1 cellular context compared by ENCODE assay signal in the genomic region with DNA sequence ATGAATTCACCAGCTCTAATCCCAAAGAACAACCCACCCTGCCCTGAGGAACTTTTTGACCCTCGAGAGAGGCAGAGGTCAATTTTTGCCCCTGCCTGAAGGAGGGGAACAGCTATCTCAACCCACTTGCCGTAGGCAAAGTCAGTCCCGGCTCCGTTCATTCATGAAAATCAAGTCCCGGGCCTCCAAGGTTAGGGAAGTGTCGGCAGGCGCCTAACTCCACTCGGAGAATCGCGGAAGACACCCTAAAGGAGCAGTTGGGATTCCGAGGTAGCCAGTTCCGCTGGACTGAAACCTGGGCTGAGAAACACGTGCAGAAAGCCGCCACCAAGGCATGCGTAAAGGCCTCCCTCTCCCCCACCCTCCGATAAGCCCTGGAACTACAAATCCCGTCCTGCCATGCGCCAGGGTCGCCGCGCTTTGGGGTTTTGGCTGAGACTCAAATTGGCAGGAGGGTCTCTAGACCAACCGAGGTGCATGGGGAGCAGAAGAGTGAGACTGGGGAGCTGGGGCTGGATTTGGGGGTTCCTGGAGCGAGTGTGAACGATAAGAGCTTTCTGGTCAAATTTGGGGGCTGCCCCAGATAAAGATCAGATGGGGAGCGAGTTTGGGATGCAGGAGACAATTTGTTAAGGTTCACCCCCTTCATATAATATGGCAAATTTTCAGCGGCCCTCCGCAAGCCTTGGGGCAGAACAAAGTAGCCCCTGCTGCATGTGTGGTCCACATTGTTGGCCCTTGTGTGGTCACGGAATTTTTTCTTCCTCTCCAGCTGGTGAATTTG.
TF ChIP-seq lines count a peak whose summit lies in the region.

A gene (minus strand): TSS at position 290 of the 784 bp plus-strand sequence. CDS start 2,955 bp downstream, outside the sequence.

TF ChIP-seq in HepG2, 621 proteins besides CTCF, POLR2A, EP300 and RAD21 (continued from another document and continues in another):
- TF ChIP-seq, protein P1, sequence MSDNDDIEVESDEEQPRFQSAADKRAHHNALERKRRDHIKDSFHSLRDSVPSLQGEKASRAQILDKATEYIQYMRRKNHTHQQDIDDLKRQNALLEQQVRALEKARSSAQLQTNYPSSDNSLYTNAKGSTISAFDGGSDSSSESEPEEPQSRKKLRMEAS (IDR thresholded peaks at IDR 0.05), result peak; percentile 98
- peak; percentile 53 for TF ChIP-seq ZNF501 (CRISPR knock-in tag; IDR thresholded peaks at IDR 0.05)
- TF ChIP-seq ZNF543 (CRISPR knock-in tag; IDR thresholded peaks at IDR 0.05), result no peak
- no peak for TF ChIP-seq PRPF4 (IDR thresholded peaks at IDR 0.05; ENCODE audit: low read depth, low read length, poor library complexity, severe bottlenecking)
- peak; percentile 71; the same call in 1 of the 2 replicates for TF ChIP-seq HDAC1 (CRISPR knock-in tag; IDR thresholded peaks at IDR 0.05)
- peak; percentile 21; the same call in 1 of the 2 replicates for TF ChIP-seq NFKB2 (CRISPR knock-in tag; IDR thresholded peaks at IDR 0.05; ENCODE audit: borderline replicate concordance)
- TF ChIP-seq, protein P2, sequence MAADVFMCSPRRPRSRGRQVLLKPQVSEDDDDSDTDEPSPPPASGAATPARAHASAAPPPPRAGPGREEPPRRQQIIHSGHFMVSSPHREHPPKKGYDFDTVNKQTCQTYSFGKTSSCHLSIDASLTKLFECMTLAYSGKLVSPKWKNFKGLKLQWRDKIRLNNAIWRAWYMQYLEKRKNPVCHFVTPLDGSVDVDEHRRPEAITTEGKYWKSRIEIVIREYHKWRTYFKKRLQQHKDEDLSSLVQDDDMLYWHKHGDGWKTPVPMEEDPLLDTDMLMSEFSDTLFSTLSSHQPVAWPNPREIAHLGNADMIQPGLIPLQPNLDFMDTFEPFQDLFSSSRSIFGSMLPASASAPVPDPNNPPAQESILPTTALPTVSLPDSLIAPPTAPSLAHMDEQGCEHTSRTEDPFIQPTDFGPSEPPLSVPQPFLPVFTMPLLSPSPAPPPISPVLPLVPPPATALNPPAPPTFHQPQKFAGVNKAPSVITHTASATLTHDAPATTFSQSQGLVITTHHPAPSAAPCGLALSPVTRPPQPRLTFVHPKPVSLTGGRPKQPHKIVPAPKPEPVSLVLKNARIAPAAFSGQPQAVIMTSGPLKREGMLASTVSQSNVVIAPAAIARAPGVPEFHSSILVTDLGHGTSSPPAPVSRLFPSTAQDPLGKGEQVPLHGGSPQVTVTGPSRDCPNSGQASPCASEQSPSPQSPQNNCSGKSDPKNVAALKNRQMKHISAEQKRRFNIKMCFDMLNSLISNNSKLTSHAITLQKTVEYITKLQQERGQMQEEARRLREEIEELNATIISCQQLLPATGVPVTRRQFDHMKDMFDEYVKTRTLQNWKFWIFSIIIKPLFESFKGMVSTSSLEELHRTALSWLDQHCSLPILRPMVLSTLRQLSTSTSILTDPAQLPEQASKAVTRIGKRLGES (CRISPR knock-in tag; IDR thresholded peaks at IDR 0.05; ENCODE audit: borderline replicate concordance), result 0 out of 2 replicates have a peak, but pooled peaks have one; percentile 11
- TF ChIP-seq ZNF605 (CRISPR knock-in tag; IDR thresholded peaks at IDR 0.05), result peak; percentile 63; the same call in 1 of the 2 replicates
- TF ChIP-seq ZNF124 (CRISPR knock-in tag; IDR thresholded peaks at IDR 0.05), result peak; percentile 61; the same call in 1 of the 2 replicates
- peak; percentile 78 for TF ChIP-seq ZMAT3 (CRISPR knock-in tag; conservative IDR thresholded peaks at IDR 0.05)
- TF ChIP-seq, protein P3, sequence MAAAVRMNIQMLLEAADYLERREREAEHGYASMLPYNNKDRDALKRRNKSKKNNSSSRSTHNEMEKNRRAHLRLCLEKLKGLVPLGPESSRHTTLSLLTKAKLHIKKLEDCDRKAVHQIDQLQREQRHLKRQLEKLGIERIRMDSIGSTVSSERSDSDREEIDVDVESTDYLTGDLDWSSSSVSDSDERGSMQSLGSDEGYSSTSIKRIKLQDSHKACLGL (CRISPR knock-in tag; IDR thresholded peaks at IDR 0.05), result peak; percentile 74; the same call in 1 of the 2 replicates
- no peak for TF ChIP-seq NFATC3 (CRISPR knock-in tag; IDR thresholded peaks at IDR 0.05)
- no peak; the same call in 1 of the 2 replicates for TF ChIP-seq ZNF256 (CRISPR knock-in tag; conservative IDR thresholded peaks at IDR 0.05)
- peak; percentile 67 for TF ChIP-seq HDAC2 (CRISPR knock-in tag; IDR thresholded peaks at IDR 0.05)
- no peak for TF ChIP-seq ZNF264 (CRISPR knock-in tag; IDR thresholded peaks at IDR 0.05)
- TF ChIP-seq, protein P4, sequence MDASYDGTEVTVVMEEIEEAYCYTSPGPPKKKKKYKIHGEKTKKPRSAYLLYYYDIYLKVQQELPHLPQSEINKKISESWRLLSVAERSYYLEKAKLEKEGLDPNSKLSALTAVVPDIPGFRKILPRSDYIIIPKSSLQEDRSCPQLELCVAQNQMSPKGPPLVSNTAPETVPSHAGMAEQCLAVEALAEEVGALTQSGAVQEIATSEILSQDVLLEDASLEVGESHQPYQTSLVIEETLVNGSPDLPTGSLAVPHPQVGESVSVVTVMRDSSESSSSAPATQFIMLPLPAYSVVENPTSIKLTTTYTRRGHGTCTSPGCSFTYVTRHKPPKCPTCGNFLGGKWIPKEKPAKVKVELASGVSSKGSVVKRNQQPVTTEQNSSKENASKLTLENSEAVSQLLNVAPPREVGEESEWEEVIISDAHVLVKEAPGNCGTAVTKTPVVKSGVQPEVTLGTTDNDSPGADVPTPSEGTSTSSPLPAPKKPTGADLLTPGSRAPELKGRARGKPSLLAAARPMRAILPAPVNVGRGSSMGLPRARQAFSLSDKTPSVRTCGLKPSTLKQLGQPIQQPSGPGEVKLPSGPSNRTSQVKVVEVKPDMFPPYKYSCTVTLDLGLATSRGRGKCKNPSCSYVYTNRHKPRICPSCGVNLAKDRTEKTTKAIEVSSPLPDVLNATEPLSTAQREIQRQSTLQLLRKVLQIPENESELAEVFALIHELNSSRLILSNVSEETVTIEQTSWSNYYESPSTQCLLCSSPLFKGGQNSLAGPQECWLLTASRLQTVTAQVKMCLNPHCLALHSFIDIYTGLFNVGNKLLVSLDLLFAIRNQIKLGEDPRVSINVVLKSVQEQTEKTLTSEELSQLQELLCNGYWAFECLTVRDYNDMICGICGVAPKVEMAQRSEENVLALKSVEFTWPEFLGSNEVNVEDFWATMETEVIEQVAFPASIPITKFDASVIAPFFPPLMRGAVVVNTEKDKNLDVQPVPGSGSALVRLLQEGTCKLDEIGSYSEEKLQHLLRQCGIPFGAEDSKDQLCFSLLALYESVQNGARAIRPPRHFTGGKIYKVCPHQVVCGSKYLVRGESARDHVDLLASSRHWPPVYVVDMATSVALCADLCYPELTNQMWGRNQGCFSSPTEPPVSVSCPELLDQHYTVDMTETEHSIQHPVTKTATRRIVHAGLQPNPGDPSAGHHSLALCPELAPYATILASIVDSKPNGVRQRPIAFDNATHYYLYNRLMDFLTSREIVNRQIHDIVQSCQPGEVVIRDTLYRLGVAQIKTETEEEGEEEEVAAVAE (CRISPR knock-in tag; IDR thresholded peaks at IDR 0.05; ENCODE audit: borderline replicate concordance), result peak; percentile 78; the same call in 1 of the 2 replicates
- peak; percentile 91 for TF ChIP-seq ZFX (CRISPR knock-in tag; IDR thresholded peaks at IDR 0.05; ENCODE audit: low read depth)
- TF ChIP-seq, protein P5, sequence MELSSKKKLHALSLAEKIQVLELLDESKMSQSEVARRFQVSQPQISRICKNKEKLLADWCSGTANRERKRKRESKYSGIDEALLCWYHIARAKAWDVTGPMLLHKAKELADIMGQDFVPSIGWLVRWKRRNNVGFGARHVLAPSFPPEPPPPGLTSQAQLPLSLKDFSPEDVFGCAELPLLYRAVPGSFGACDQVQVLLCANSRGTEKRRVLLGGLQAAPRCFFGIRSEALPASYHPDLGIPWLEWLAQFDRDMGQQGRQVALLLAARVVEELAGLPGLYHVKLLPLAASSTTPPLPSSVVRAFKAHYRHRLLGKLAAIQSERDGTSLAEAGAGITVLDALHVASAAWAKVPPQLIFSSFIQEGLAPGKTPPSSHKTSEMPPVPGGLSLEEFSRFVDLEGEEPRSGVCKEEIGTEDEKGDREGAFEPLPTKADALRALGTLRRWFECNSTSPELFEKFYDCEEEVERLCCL (CRISPR knock-in tag; IDR thresholded peaks at IDR 0.05; ENCODE audit: borderline replicate concordance), result no peak
- TF ChIP-seq, protein P6, sequence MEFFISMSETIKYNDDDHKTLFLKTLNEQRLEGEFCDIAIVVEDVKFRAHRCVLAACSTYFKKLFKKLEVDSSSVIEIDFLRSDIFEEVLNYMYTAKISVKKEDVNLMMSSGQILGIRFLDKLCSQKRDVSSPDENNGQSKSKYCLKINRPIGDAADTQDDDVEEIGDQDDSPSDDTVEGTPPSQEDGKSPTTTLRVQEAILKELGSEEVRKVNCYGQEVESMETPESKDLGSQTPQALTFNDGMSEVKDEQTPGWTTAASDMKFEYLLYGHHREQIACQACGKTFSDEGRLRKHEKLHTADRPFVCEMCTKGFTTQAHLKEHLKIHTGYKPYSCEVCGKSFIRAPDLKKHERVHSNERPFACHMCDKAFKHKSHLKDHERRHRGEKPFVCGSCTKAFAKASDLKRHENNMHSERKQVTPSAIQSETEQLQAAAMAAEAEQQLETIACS (CRISPR knock-in tag; IDR thresholded peaks at IDR 0.05), result 0 out of 2 replicates have a peak, but pooled peaks have one; percentile 14
- TF ChIP-seq AGO2 (optimal IDR thresholded peaks at IDR 0.05; ENCODE audit: low read depth, low read length), result no peak
- peak; percentile 44; the same call in 1 of the 2 replicates for TF ChIP-seq GLI4 (CRISPR knock-in tag; IDR thresholded peaks at IDR 0.05; ENCODE audit: borderline replicate concordance)
- TF ChIP-seq, protein P7, sequence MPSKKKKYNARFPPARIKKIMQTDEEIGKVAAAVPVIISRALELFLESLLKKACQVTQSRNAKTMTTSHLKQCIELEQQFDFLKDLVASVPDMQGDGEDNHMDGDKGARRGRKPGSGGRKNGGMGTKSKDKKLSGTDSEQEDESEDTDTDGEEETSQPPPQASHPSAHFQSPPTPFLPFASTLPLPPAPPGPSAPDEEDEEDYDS (CRISPR knock-in tag; IDR thresholded peaks at IDR 0.05), result peak; percentile 38; the same call in 1 of the 2 replicates
- TF ChIP-seq KAT8 (CRISPR knock-in tag; IDR thresholded peaks at IDR 0.05), result peak; percentile 59; the same call in 1 of the 2 replicates
- TF ChIP-seq ZFP62 (CRISPR knock-in tag; IDR thresholded peaks at IDR 0.05), result no peak
- peak; percentile 83 for TF ChIP-seq YEATS4 (CRISPR knock-in tag; IDR thresholded peaks at IDR 0.05; ENCODE audit: borderline replicate concordance)
- peak; percentile 72 for TF ChIP-seq ERF (CRISPR knock-in tag; IDR thresholded peaks at IDR 0.05)
- TF ChIP-seq REXO4 (CRISPR knock-in tag; IDR thresholded peaks at IDR 0.05; ENCODE audit: borderline replicate concordance), result 0 out of 2 replicates have a peak, but pooled peaks have one; percentile 56
- peak; percentile 66; the same call in 1 of the 2 replicates for TF ChIP-seq KDM5B (CRISPR knock-in tag; IDR thresholded peaks at IDR 0.05; ENCODE audit: borderline replicate concordance)
- TF ChIP-seq, protein P8, sequence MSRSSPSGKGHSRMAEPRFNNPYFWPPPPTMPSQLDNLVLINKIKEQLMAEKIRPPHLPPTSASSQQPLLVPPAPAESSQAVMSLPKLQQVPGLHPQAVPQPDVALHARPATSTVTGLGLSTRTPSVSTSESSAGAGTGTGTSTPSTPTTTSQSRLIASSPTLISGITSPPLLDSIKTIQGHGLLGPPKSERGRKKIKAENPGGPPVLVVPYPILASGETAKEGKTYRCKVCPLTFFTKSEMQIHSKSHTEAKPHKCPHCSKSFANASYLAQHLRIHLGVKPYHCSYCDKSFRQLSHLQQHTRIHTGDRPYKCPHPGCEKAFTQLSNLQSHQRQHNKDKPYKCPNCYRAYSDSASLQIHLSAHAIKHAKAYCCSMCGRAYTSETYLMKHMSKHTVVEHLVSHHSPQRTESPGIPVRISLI (CRISPR knock-in tag; IDR thresholded peaks at IDR 0.05; ENCODE audit: borderline replicate concordance), result peak; percentile 8; the same call in 1 of the 2 replicates
- peak; percentile 43 for TF ChIP-seq HNRNPLL (IDR thresholded peaks at IDR 0.05; ENCODE audit: low read depth, low read length, poor library complexity, severe bottlenecking)
- TF ChIP-seq, protein P9, sequence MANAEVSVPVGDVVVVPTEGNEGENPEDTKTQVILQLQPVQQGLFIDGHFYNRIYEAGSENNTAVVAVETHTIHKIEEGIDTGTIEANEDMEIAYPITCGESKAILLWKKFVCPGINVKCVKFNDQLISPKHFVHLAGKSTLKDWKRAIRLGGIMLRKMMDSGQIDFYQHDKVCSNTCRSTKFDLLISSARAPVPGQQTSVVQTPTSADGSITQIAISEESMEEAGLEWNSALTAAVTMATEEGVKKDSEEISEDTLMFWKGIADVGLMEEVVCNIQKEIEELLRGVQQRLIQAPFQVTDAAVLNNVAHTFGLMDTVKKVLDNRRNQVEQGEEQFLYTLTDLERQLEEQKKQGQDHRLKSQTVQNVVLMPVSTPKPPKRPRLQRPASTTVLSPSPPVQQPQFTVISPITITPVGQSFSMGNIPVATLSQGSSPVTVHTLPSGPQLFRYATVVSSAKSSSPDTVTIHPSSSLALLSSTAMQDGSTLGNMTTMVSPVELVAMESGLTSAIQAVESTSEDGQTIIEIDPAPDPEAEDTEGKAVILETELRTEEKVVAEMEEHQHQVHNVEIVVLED (CRISPR knock-in tag; IDR thresholded peaks at IDR 0.05; ENCODE audit: borderline replicate concordance), result peak; percentile 55; the same call in 1 of the 2 replicates
- no peak for TF ChIP-seq NONO (IDR thresholded peaks at IDR 0.05)
- 0 out of 2 replicates have a peak, but pooled peaks have one; percentile 15 for TF ChIP-seq NONO (CRISPR knock-in tag; conservative IDR thresholded peaks at IDR 0.05)
- no peak for TF ChIP-seq KDM4B (CRISPR knock-in tag; IDR thresholded peaks at IDR 0.05)
- 0 out of 4 replicates have a peak, but pooled peaks of 1 of the 2 experiments have one; percentile 32 for TF ChIP-seq KLF16 (CRISPR knock-in tag; IDR thresholded peaks at IDR 0.05)
- TF ChIP-seq CAMTA2 (CRISPR knock-in tag; IDR thresholded peaks at IDR 0.05; ENCODE audit: borderline replicate concordance), result no peak
- 0 out of 2 replicates have a peak, but pooled peaks have one; percentile 57 for TF ChIP-seq ZNF547 (CRISPR knock-in tag; IDR thresholded peaks at IDR 0.05)
- TF ChIP-seq MXI1 (IDR thresholded peaks at IDR 0.05; ENCODE audit: borderline replicate concordance, low read depth, low read length), result peak; percentile 95; the same call in 2 of the 3 replicates
- TF ChIP-seq CBX1 (IDR thresholded peaks at IDR 0.05; ENCODE audit: low read depth), result no peak
- TF ChIP-seq ZMYM4 (CRISPR knock-in tag; IDR thresholded peaks at IDR 0.05), result 0 out of 2 replicates have a peak, but pooled peaks have one; percentile 7
- TF ChIP-seq, protein P10, sequence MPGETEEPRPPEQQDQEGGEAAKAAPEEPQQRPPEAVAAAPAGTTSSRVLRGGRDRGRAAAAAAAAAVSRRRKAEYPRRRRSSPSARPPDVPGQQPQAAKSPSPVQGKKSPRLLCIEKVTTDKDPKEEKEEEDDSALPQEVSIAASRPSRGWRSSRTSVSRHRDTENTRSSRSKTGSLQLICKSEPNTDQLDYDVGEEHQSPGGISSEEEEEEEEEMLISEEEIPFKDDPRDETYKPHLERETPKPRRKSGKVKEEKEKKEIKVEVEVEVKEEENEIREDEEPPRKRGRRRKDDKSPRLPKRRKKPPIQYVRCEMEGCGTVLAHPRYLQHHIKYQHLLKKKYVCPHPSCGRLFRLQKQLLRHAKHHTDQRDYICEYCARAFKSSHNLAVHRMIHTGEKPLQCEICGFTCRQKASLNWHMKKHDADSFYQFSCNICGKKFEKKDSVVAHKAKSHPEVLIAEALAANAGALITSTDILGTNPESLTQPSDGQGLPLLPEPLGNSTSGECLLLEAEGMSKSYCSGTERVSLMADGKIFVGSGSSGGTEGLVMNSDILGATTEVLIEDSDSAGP (CRISPR knock-in tag; IDR thresholded peaks at IDR 0.05; ENCODE audit: borderline replicate concordance), result peak; percentile 50; the same call in 1 of the 2 replicates
- peak; percentile 64 for TF ChIP-seq SUZ12 (IDR thresholded peaks at IDR 0.05; ENCODE audit: low read depth, low read length)
- TF ChIP-seq DNMT3B (CRISPR knock-in tag; conservative IDR thresholded peaks at IDR 0.05), result 0 out of 2 replicates have a peak, but pooled peaks have one; percentile 45
- peak; percentile 81 for TF ChIP-seq BHLHE40 (IDR thresholded peaks at IDR 0.05; ENCODE audit: low read length)
